ENCODE assay signal across 1 cellular context in genomic region chr16:48903054-48903453, GRCh38.
TF ChIP-seq lines count a peak whose summit lies in the region.

No MANE protein-coding gene starts in this region.

TF ChIP-seq in GM12878, 131 proteins besides CTCF, POLR2A, EP300 and RAD21:
- TF ChIP-seq ATF2 (IDR thresholded peaks at IDR 0.05; ENCODE audit: low read length), result no peak
- TF ChIP-seq IKZF1 (conservative IDR thresholded peaks at IDR 0.05), result no peak
- TF ChIP-seq CBX5 (IDR thresholded peaks at IDR 0.05; ENCODE audit: low read depth), result no peak
- TF ChIP-seq ZNF622 (IDR thresholded peaks at IDR 0.05), result no peak
- TF ChIP-seq DPF2 (IDR thresholded peaks at IDR 0.05), result no peak
- TF ChIP-seq WRNIP1 (IDR thresholded peaks at IDR 0.05; ENCODE audit: borderline replicate concordance, low read depth, low read length), result no peak
